In the genomic region with DNA sequence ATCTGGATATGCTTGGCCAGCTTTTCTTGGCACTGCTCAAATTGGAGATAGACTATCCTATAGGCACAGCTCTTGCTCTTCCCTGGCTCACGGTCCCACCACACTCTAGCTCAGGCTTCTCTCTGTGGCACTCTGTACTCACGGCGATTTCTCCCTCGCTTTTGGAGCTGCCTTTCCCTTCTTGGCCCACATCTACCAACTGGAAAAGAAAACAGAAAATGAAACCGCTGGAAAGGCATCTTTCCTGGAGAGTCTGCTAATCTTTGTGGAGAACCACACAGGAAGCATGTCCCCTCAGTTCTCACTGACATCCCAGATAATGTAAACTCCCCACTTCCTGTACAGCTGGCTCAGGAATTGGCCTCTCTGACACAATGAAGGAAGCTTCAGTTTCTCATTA, we compare ENCODE assay signal across 10 cellular contexts.
DNase-seq lines count a peak whose midpoint lies in the region; ATAC-seq and TF ChIP-seq lines count a peak whose summit lies in the region.
"Had no signal": no experiment of that assay in that cellular context is flagged by ENCODE, and none has a peak within 500 bp of the region (broad histone marks: within the 10 kb centered on the region; RNA-seq: fewer than 3 reads in every experiment).

No MANE protein-coding gene starts in this region.

- no peak overlapping the region for H3K9ac ChIP-seq in duodenal mucosa (ENCODE audit: low read depth in 1 of 2, low read length in 2 of 2)
- H3K9ac ChIP-seq: KMS-11 had no signal

- no peaks in the 10 kb centered on the region for H3K36me3 ChIP-seq in duodenal mucosa (ENCODE audit: control insufficient read depth in 1 of 2, insufficient read depth in 2 of 2, low read length in 2 of 2)

- no peak for ATAC-seq in HG03442 (IDR thresholded peaks at IDR 0.05; ENCODE audit: unreplicated experiment)

- H3K27ac ChIP-seq in duodenal mucosa (ENCODE audit: low read depth, low read length), result peak overlapping the region; percentile 13
- H3K27ac ChIP-seq: KMS-11 had no signal

- no peak for DNase-seq in AG04449 (ENCODE audit: low read depth, low spot score)
- DNase-seq in MV-4-11 (lab: John Stamatoyannopoulos, UW), result peak; percentile 84
- peak; percentile 65 for DNase-seq in myocyte (ENCODE audit: low read depth)
- DNase-seq in ecto neural progenitor cell (ENCODE audit: low spot score), result no peak
- no peak for DNase-seq in RPMI8226
- DNase-seq in activated effector memory CD4-positive, alpha-beta T cell treated with Interleukin-2 at 50 U/mL for 16 hours, result no peak
- DNase-seq: CD4-positive, alpha-beta memory T cell had no signal

- H3K4me3 ChIP-seq in AG04449 (ENCODE audit: low read depth, low read length), result peak overlapping the region; percentile 41
- H3K4me3 ChIP-seq in duodenal mucosa (ENCODE audit: low read depth in 1 of 2, low read length in 2 of 2), result peak overlapping the region; percentile 23 to 30

- H3K4me1 ChIP-seq in duodenal mucosa (ENCODE audit: control insufficient read depth in 1 of 2, insufficient read depth in 2 of 2, low read length in 2 of 2), result peaks cover 0 to 6% of the 10 kb centered on the region in 2 donors

- POLR2A ChIA-PET in AG04449 (lab: Yijun Ruan, JAX), result interaction anchor here (0.7 to 0.8 kb wide), 2 partner anchors 11 to 38 kb away, joined by 3 read pairs; no protein-coding TSS in a partner anchor

- H3K9me3 ChIP-seq in duodenal mucosa (ENCODE audit: control insufficient read depth in 1 of 2, low read length in 2 of 2), result no peaks in the 10 kb centered on the region

- no peak for TF ChIP-seq CTCF in AG04449 (IDR thresholded peaks at IDR 0.05; ENCODE audit: insufficient read depth, low read length, missing control alignments)

- H3K27me3 ChIP-seq in duodenal mucosa (ENCODE audit: control insufficient read depth in 1 of 2, insufficient read depth in 2 of 2, low read length in 2 of 2), result no peaks in the 10 kb centered on the region

- CTCF ChIA-PET in AG04449 (lab: Yijun Ruan, JAX), result interaction anchor here (1.0 to 2.1 kb wide), 4 partner anchors 8 to 314 kb away, joined by 3 to 11 read pairs (median 4); no protein-coding TSS in a partner anchor

Comparison
In these comparisons a context has a peak if more than half of its experiments do, and no peak if none do; other contexts are left out.
1. DNase-seq: peak in MV-4-11 (single experiment) and myocyte (single experiment); none in AG04449 (single experiment), ecto neural progenitor cell (single experiment), RPMI8226 (single experiment) and activated effector memory CD4-positive, alpha-beta T cell treated with Interleukin-2 at 50 U/mL for 16 hours (single experiment).